10 cellular contexts compared by ENCODE assay signal in the genomic region with DNA sequence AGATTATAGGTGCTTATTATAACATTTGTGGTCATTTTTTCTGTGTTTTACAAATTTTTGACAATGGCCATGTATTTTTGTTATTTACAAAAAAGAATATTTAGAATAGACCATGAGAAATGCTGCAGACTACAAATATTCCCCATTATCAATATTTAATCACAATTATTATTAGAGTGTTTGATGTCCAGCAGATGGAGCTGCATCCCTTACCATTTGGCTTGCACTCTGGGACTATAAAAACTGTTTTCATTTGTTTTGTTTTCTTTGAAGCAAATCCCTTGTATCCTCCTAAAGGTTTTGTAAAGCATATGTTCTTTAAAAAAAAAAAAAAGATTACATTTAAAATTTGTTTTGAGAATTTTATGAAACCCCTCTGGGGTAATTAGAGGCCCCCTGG.
A peak's percentile ranks its signal among the peaks of the same experiment; 100 is the strongest.
DNase-seq lines count a peak whose midpoint lies in the region; ATAC-seq, FAIRE-seq and TF ChIP-seq lines count a peak whose summit lies in the region.
"Had no signal": no experiment of that assay in that cellular context is flagged by ENCODE, and none has a peak within 500 bp of the region (broad histone marks: within the 10 kb centered on the region; RNA-seq: fewer than 3 reads in every experiment).

No MANE protein-coding gene starts in this region.

- no peak overlapping the region for H3K27ac ChIP-seq in RWPE2 (ENCODE audit: poor library complexity, severe bottlenecking)

- TF ChIP-seq CTCF in GM13977 (IDR thresholded peaks at IDR 0.05; ENCODE audit: extremely low read depth, insufficient read depth, missing control alignments) (peak; percentile 20), RWPE2 (IDR thresholded peaks at IDR 0.05; ENCODE audit: poor library complexity, severe bottlenecking) (peak; percentile 46)

- peak; percentile 58 for FAIRE-seq in islet of Langerhans (lab: Jason Lieb, UNC)
- FAIRE-seq: HTR-8/SVneo had no signal

- H3K9me3 ChIP-seq in RWPE2 (ENCODE audit: severe bottlenecking): no peaks in the 10 kb centered on the region

- ATAC-seq in RWPE2 (ENCODE audit: low read depth) (no peak), GM19455 (IDR thresholded peaks at IDR 0.05; ENCODE audit: unreplicated experiment) (no peak)

- no peaks in the 10 kb centered on the region for H3K27me3 ChIP-seq in RWPE2 (ENCODE audit: insufficient read depth, poor library complexity, severe bottlenecking)

- in situ Hi-C loops in GM13977 (cut with MboI; ENCODE audit: low pct_unique_long_range_greater_than_20kb, low sequenced_read_pairs, unreplicated experiment): no loop called here

- no peak overlapping the region for H3K4me3 ChIP-seq in RWPE2 (ENCODE audit: severe bottlenecking)

- DNase-seq in AG08396 (ENCODE audit: low spot score): peak; percentile 5
- no peak for DNase-seq in GM13977 (ENCODE audit: low spot score)
- DNase-seq in RWPE2 (ENCODE audit: low spot score): no peak
- DNase-seq in NK-92 (lab: John Stamatoyannopoulos, UW; ENCODE audit: unreplicated experiment): no peak
- DNase-seq in NCI-H1417 treated with DMSO at 0.1 percent for 48 hours (lab: John Stamatoyannopoulos, UW): no peak
- no peak for DNase-seq in LoVo (ENCODE audit: low spot score)
- DNase-seq: SHP77 treated with DMSO at 0.1 percent for 48 hours had no signal

- H3K4me1 ChIP-seq in RWPE2 (ENCODE audit: insufficient read depth, poor library complexity, severe bottlenecking): no peaks in the 10 kb centered on the region

- no peaks in the 10 kb centered on the region for H3K36me3 ChIP-seq in RWPE2 (ENCODE audit: low read depth)
